In genomic region chrY:12309212-12309611, GRCh38 we compare ENCODE assay signal across 11 cellular contexts.
DNase-seq lines count a peak whose midpoint lies in the region; ATAC-seq and TF ChIP-seq lines count a peak whose summit lies in the region.
"Had no signal": no experiment of that assay in that cellular context is flagged by ENCODE, and none has a peak within 500 bp of the region (broad histone marks: within the 10 kb centered on the region; RNA-seq: fewer than 3 reads in every experiment).

No MANE protein-coding gene starts in this region.

- H3K4me1 ChIP-seq in RWPE2 (ENCODE audit: insufficient read depth, poor library complexity, severe bottlenecking): peaks cover 4% of the 10 kb centered on the region
- H3K4me1 ChIP-seq in iPS DF 6.9 (ENCODE audit: control insufficient read depth, insufficient read depth, low read length): no peaks in the 10 kb centered on the region

- WGBS in iPS DF 6.9 (ENCODE audit: insufficient coverage, insufficient read length): no CpG with 5 or more reads among the region's 10 CpGs

- H3K36me3 ChIP-seq in RWPE2 (ENCODE audit: low read depth): no peaks in the 10 kb centered on the region
- no peaks in the 10 kb centered on the region for H3K36me3 ChIP-seq in iPS DF 6.9 (ENCODE audit: control insufficient read depth, insufficient read depth, low read length)

- no peak overlapping the region for H3K4me3 ChIP-seq in RWPE2 (ENCODE audit: severe bottlenecking)
- H3K4me3 ChIP-seq in iPS DF 6.9 (ENCODE audit: low read length): no peak overlapping the region
- H3K4me3 ChIP-seq: smooth muscle cell had no signal

- H3K9me3 ChIP-seq in RWPE2 (ENCODE audit: severe bottlenecking): no peaks in the 10 kb centered on the region
- no peaks in the 10 kb centered on the region for H3K9me3 ChIP-seq in iPS DF 6.9 (ENCODE audit: control insufficient read depth, insufficient read depth, low read length)

- no peak for ATAC-seq in RWPE2 (ENCODE audit: low read depth)

- H3K27ac ChIP-seq in RWPE2 (ENCODE audit: poor library complexity, severe bottlenecking): no peak overlapping the region
- H3K27ac ChIP-seq in iPS DF 6.9 (ENCODE audit: low read length): no peak overlapping the region

- H3K27me3 ChIP-seq in RWPE2 (ENCODE audit: insufficient read depth, poor library complexity, severe bottlenecking): no peaks in the 10 kb centered on the region
- no peaks in the 10 kb centered on the region for H3K27me3 ChIP-seq in iPS DF 6.9 (ENCODE audit: control insufficient read depth, insufficient read depth, low read length)

- DNase-seq in CMK (ENCODE audit: low read depth) (peak; percentile 4), RWPE2 (ENCODE audit: low spot score) (no peak), iPS DF 6.9 (ENCODE audit: low read depth, low spot score) (peak; percentile 29), NCI-H524 (lab: John Stamatoyannopoulos, UW) (no peak), NOMO-1 (lab: John Stamatoyannopoulos, UW; ENCODE audit: unreplicated experiment in 2 of 2) (no peak), SW 1271 (lab: John Stamatoyannopoulos, UW) (no peak)
- DNase-seq: DMS 273 treated with DMSO at 0.1 percent for 48 hours, NCI-H2081 treated with DMSO at 0.1 percent for 48 hours, nephron progenitor cell had no signal

- TF ChIP-seq CTCF in GM12874 (IDR thresholded peaks at IDR 0.05; ENCODE audit: insufficient read depth, low read depth, low read length) (peak; percentile 34; the same call in 1 of the 2 replicates), RWPE2 (IDR thresholded peaks at IDR 0.05; ENCODE audit: poor library complexity, severe bottlenecking) (peak; percentile 26)

Comparison
In these comparisons a context has a peak if more than half of its experiments do, and no peak if none do; other contexts are left out.
1. DNase-seq: peak in CMK (single experiment) and iPS DF 6.9 (single experiment); none in RWPE2 (single experiment), NCI-H524 (0 of 2), NOMO-1 (0 of 2) and SW 1271 (0 of 2).